Comparison of ENCODE assay signal across 1 cellular context in genomic region chr12:79086546-79086945, GRCh38.
TF ChIP-seq lines count a peak whose summit lies in the region.

No MANE protein-coding gene starts in this region.

TF ChIP-seq in H1, 55 proteins besides CTCF, POLR2A, EP300 and RAD21:
- TF ChIP-seq BCL11A (IDR thresholded peaks at IDR 0.05; ENCODE audit: low read depth in 2 of 2, low read length in 2 of 2): no peak
- TF ChIP-seq BRCA1 (IDR thresholded peaks at IDR 0.05; ENCODE audit: low read depth, low read length): no peak
- TF ChIP-seq RNF2 (IDR thresholded peaks at IDR 0.05; ENCODE audit: borderline replicate concordance, low read depth, low read length, missing control alignments, poor library complexity, severe bottlenecking): no peak
- no peak for TF ChIP-seq KDM5A (IDR thresholded peaks at IDR 0.05; ENCODE audit: low read length)
- no peak for TF ChIP-seq TAF7 (optimal IDR thresholded peaks at IDR 0.05; ENCODE audit: borderline replicate concordance, low read depth, low read length)
- no peak for TF ChIP-seq CBX5 (IDR thresholded peaks at IDR 0.05; ENCODE audit: low read depth, low read length)
- TF ChIP-seq SUZ12 (IDR thresholded peaks at IDR 0.05; ENCODE audit: low read length): no peak
- TF ChIP-seq MAFK (IDR thresholded peaks at IDR 0.05; ENCODE audit: low read depth, low read length): no peak
- no peak for TF ChIP-seq TCF12 (IDR thresholded peaks at IDR 0.05; ENCODE audit: low read depth, low read length)
- TF ChIP-seq JUN (IDR thresholded peaks at IDR 0.05; ENCODE audit: low read depth, low read length): no peak
- no peak for TF ChIP-seq SAP30 (IDR thresholded peaks at IDR 0.05; ENCODE audit: insufficient read depth, insufficient replicate concordance, low read length)
- no peak for TF ChIP-seq CHD7 (IDR thresholded peaks at IDR 0.05; ENCODE audit: insufficient replicate concordance, low read length)
- TF ChIP-seq SIRT6 (IDR thresholded peaks at IDR 0.05; ENCODE audit: low read length): no peak
- no peak for TF ChIP-seq CHD1 (IDR thresholded peaks at IDR 0.05; ENCODE audit: low read depth, low read length)
